Comparison of ENCODE assay signal across 8 cellular contexts in genomic region chr13:62333466-62333865, GRCh38.
"Had no signal": no experiment of that assay in that cellular context is flagged by ENCODE, and none has a peak within 500 bp of the region (broad histone marks: within the 10 kb centered on the region; RNA-seq: fewer than 3 reads in every experiment).

No MANE protein-coding gene starts in this region.

- H3K4me1 ChIP-seq: HAP-1 had no signal

- H3K36me3 ChIP-seq: HAP-1 had no signal

- H3K27ac ChIP-seq: GM23248 had no signal

- H3K4me3 ChIP-seq: GM23248, GM23338, HAP-1 had no signal

- DNase-seq: GM23248, GOT3, H7, H9, HCEC 1CT, HFFc6 had no signal

- H3K9me3 ChIP-seq: HAP-1 had no signal
